Comparison of ENCODE assay signal across 16 cellular contexts in the genomic region with DNA sequence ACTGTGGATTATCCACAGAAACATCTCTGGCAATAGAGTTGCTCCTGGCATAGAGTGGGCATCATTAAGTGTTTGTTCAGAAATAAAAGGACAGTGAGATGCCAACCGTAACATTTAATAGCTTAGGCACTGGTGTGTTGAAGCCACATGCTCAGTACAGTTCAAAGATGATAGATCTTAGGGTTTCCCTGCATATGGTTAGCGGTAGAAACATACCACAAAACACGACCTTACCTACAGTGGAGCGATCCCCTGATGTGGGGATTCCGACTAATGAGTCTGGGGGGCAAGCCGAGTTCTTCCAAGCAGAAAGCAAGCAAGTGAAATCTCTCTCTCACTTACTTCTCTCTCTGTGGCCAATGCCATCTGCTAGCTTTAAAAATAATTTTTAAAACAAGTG.
"Had no signal": no experiment of that assay in that cellular context is flagged by ENCODE, and none has a peak within 500 bp of the region (broad histone marks: within the 10 kb centered on the region; RNA-seq: fewer than 3 reads in every experiment).

No MANE protein-coding gene starts in this region.

- H3K36me3 Mint-ChIP-seq: natural killer cell treated with Interleukin-12 subunit alpha and Interleukin-12 subunit beta and Interleukin-15 and Interleukin-18, amount 100 ng/mL, for 72 hours; neural progenitor cell had no signal

- H3K27me3 Mint-ChIP-seq: natural killer cell treated with Interleukin-12 subunit alpha and Interleukin-12 subunit beta and Interleukin-15 and Interleukin-18, amount 100 ng/mL, for 72 hours had no signal

- H3K4me3 Mint-ChIP-seq: endodermal cell; natural killer cell treated with Interleukin-12 subunit alpha and Interleukin-12 subunit beta and Interleukin-15 and Interleukin-18, amount 100 ng/mL, for 72 hours; neural progenitor cell had no signal

- H3K9me3 Mint-ChIP-seq: endodermal cell; natural killer cell treated with Interleukin-12 subunit alpha and Interleukin-12 subunit beta and Interleukin-15 and Interleukin-18, amount 100 ng/mL, for 72 hours; neural progenitor cell had no signal

- H3K27ac Mint-ChIP-seq: endodermal cell; natural killer cell treated with Interleukin-12 subunit alpha and Interleukin-12 subunit beta and Interleukin-15 and Interleukin-18, amount 100 ng/mL, for 72 hours; neural progenitor cell had no signal

- ATAC-seq: foreskin keratinocyte; left colon; natural killer cell treated with Interleukin-12 subunit alpha and Interleukin-12 subunit beta and Interleukin-15 and Interleukin-18, amount 100 ng/mL, for 72 hours; right cardiac atrium; stimulated activated naive CD8-positive, alpha-beta T cell treated with anti-CD3 and anti-CD28 coated beads, Interleukin-15, Interleukin-2, amounts not matched to agents 100 U/mL and 50 U/mL, for 24 hours; upper lobe of right lung had no signal

- DNase-seq: colonic mucosa; effector CD4-positive, alpha-beta T cell; endodermal cell; erythroblast; foreskin keratinocyte; left colon; nucleus accumbens; ovary; right cardiac atrium; small intestine; stimulated activated CD4-positive, alpha-beta T cell treated with anti-CD3 and anti-CD28 coated beads, Interleukin-12 subunit alpha, Interleukin-12 subunit beta, amount 100 ng/mL, for 4 hours; stimulated activated naive CD8-positive, alpha-beta T cell treated with anti-CD3 and anti-CD28 coated beads, Interleukin-15, Interleukin-2, amounts not matched to agents 100 U/mL and 50 U/mL, for 24 hours; testis; upper lobe of right lung had no signal
